33 cellular contexts compared by ENCODE assay signal in the genomic region with DNA sequence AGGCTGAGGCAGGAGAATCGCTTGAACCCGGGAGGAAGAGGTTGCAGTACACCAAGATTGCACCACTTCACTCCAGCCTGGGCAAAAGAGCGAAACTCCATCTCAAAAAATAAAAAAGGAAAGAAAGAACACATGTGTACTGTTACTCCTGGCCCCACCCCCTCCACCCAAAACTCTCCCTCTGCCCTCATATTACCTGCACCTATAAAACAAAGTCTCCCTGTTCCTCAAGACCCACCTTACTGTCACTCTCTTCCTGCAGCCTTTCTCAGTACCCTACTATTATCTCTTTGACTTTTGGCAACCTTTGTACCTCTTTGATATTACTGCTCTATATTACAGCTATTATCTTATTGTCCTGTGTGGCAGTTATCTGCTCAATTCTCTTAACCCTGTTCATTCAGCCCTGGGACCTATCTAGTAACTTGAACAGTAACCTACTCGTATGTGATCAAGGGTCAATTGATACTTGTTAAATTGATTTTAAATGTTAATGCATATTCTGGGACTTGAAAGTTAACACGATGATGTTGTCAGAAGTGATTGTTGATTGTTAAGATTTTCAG.
"Had no signal": no experiment of that assay in that cellular context is flagged by ENCODE, and none has a peak within 500 bp of the region (broad histone marks: within the 10 kb centered on the region; RNA-seq: fewer than 3 reads in every experiment).

No MANE protein-coding gene starts in this region.

- H3K4me3 Mint-ChIP-seq: activated CD4-positive, alpha-beta memory T cell treated with anti-CD3 and anti-CD28 coated beads, Interleukin-2, amount 10 ng/mL, durations not matched to agents 7 days and 5 days; activated CD8-positive, alpha-beta memory T cell treated with anti-CD3 and anti-CD28 coated beads, Interleukin-2, amount 10 ng/mL, durations not matched to agents 7 days and 5 days; activated naive CD4-positive, alpha-beta T cell treated with anti-CD3 and anti-CD28 coated beads, Interleukin-2, amount 10 ng/mL, durations not matched to agents 7 days and 5 days; activated naive CD8-positive, alpha-beta T cell; activated naive CD8-positive, alpha-beta T cell treated with anti-CD3 and anti-CD28 coated beads, Interleukin-2, amount 50 U/mL, for 24 hours; brain had no signal

- H3K27me3 Mint-ChIP-seq: activated naive CD4-positive, alpha-beta T cell treated with anti-CD3 and anti-CD28 coated beads, Interleukin-2, amount 10 ng/mL, durations not matched to agents 7 days and 5 days; activated naive CD8-positive, alpha-beta T cell; activated naive CD8-positive, alpha-beta T cell treated with anti-CD3 and anti-CD28 coated beads, Interleukin-2, amount 50 U/mL, for 24 hours had no signal

- H3K9ac ChIP-seq: KMS-11 had no signal

- H3K36me3 ChIP-seq: WERI-Rb-1 had no signal

- DNase-seq: activated CD4-positive, alpha-beta memory T cell treated with anti-CD3 and anti-CD28 coated beads, Interleukin-2, amount 10 ng/mL, durations not matched to agents 7 days and 5 days; activated CD4-positive, alpha-beta T cell treated with anti-CD3 and anti-CD28 coated beads for 1 hour; activated CD4-positive, alpha-beta T cell treated with anti-CD3 and anti-CD28 coated beads for 48 hours; activated CD4-positive, CD25-positive, alpha-beta regulatory T cell; activated CD8-positive, alpha-beta memory T cell treated with anti-CD3 and anti-CD28 coated beads for 24 hours; activated CD8-positive, alpha-beta memory T cell treated with anti-CD3 and anti-CD28 coated beads, Interleukin-2, amount 10 ng/mL, durations not matched to agents 7 days and 5 days; activated CD8-positive, alpha-beta memory T cell treated with anti-CD3 and anti-CD28 coated beads, Interleukin-2, amount 50 U/mL, for 48 hours; activated effector memory CD4-positive, alpha-beta T cell treated with Interleukin-2 at 50 U/mL for 16 hours; activated naive CD4-positive, alpha-beta T cell treated with anti-CD3 and anti-CD28 coated beads, Interleukin-2, amount 10 ng/mL, durations not matched to agents 7 days and 5 days; activated naive CD8-positive, alpha-beta T cell treated with anti-CD3 and anti-CD28 coated beads, Interleukin-2, amount 50 U/mL, for 24 hours; activated T-cell treated with anti-CD3 and anti-CD28 coated beads, Interleukin-2, amount 50 U/mL, for 48 hours; anterior cingulate cortex; caudate nucleus; NCI-H1092 treated with DMSO at 0.1 percent for 48 hours; NCI-H1417; NCI-H146; NCI-H187; NCI-H2029 treated with DMSO at 0.1 percent for 48 hours; NCI-H2107; NCI-H2171; NCI-H510A; NCI-H526; NCI-H748 treated with DMSO at 0.1 percent for 48 hours; NK-92 treated with Interleukin-12 subunit alpha and Interleukin-12 subunit beta, amount 100 ng/mL, for 24 hours; PC-3; SHP77; SJCRH30; T1000; WERI-Rb-1 had no signal

- H3K27me3 ChIP-seq: SJCRH30 had no signal

- H3K27ac ChIP-seq: KMS-11, SJCRH30, SK-N-MC, WERI-Rb-1 had no signal

- H3K4me1 ChIP-seq: SJCRH30 had no signal

- H3K9me3 ChIP-seq: SJCRH30 had no signal

- H3K4me1 Mint-ChIP-seq: activated CD4-positive, alpha-beta memory T cell treated with anti-CD3 and anti-CD28 coated beads, Interleukin-2, amount 10 ng/mL, durations not matched to agents 7 days and 5 days; activated CD8-positive, alpha-beta memory T cell treated with anti-CD3 and anti-CD28 coated beads, Interleukin-2, amount 10 ng/mL, durations not matched to agents 7 days and 5 days; activated naive CD4-positive, alpha-beta T cell treated with anti-CD3 and anti-CD28 coated beads, Interleukin-2, amount 10 ng/mL, durations not matched to agents 7 days and 5 days; activated naive CD8-positive, alpha-beta T cell treated with anti-CD3 and anti-CD28 coated beads, Interleukin-2, amount 50 U/mL, for 24 hours had no signal

- H3K9me3 Mint-ChIP-seq: activated CD4-positive, alpha-beta memory T cell treated with anti-CD3 and anti-CD28 coated beads, Interleukin-2, amount 10 ng/mL, durations not matched to agents 7 days and 5 days; activated naive CD4-positive, alpha-beta T cell treated with anti-CD3 and anti-CD28 coated beads, Interleukin-2, amount 10 ng/mL, durations not matched to agents 7 days and 5 days; activated naive CD8-positive, alpha-beta T cell treated with anti-CD3 and anti-CD28 coated beads, Interleukin-2, amount 50 U/mL, for 24 hours; brain had no signal

- H3K4me2 ChIP-seq: KMS-11 had no signal

- H3K27ac Mint-ChIP-seq: activated CD4-positive, alpha-beta memory T cell treated with anti-CD3 and anti-CD28 coated beads, Interleukin-2, amount 10 ng/mL, durations not matched to agents 7 days and 5 days; activated CD8-positive, alpha-beta memory T cell treated with anti-CD3 and anti-CD28 coated beads, Interleukin-2, amount 10 ng/mL, durations not matched to agents 7 days and 5 days; activated naive CD4-positive, alpha-beta T cell treated with anti-CD3 and anti-CD28 coated beads, Interleukin-2, amount 10 ng/mL, durations not matched to agents 7 days and 5 days; activated naive CD8-positive, alpha-beta T cell; activated naive CD8-positive, alpha-beta T cell treated with anti-CD3 and anti-CD28 coated beads, Interleukin-2, amount 50 U/mL, for 24 hours had no signal

- H3K4me3 ChIP-seq: SJCRH30, SK-N-MC had no signal

- H3K36me3 Mint-ChIP-seq: activated CD8-positive, alpha-beta memory T cell treated with anti-CD3 and anti-CD28 coated beads, Interleukin-2, amount 10 ng/mL, durations not matched to agents 7 days and 5 days; activated naive CD4-positive, alpha-beta T cell treated with anti-CD3 and anti-CD28 coated beads, Interleukin-2, amount 10 ng/mL, durations not matched to agents 7 days and 5 days; activated naive CD8-positive, alpha-beta T cell; brain had no signal

- ATAC-seq: activated CD8-positive, alpha-beta memory T cell treated with anti-CD3 and anti-CD28 coated beads, Interleukin-2, amount 10 ng/mL, durations not matched to agents 7 days and 5 days; activated naive CD8-positive, alpha-beta T cell treated with anti-CD3 and anti-CD28 coated beads, Interleukin-2, amount 50 U/mL, for 24 hours; PC-3 had no signal
